27 cellular contexts compared by ENCODE assay signal in the genomic region with DNA sequence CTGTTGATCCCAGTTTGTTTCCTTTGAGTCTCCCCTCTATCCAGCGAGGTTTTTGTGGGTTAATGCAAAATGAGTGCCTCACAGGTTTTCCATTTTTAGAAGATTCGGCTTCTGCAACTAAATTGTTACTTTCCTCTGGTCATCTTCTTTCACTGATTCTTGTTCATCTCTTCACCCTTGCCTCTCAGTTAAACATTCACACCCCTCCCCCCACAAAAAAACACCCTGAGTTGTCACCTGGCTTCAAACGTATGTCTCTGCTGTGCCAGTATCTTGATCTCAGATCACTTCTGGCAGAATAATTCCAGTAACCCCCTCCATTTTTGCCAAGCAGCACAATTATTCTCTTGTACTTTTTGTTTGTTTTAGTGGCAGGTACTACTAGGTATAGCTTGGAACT. TPM values are rescaled to one million over a fixed set of nuclear protein-coding genes. Genes with fewer than 3 reads are reported as not detected.
"Had no signal": no experiment of that assay in that cellular context is flagged by ENCODE, and none has a peak within 500 bp of the region (broad histone marks: within the 10 kb centered on the region; RNA-seq: fewer than 3 reads in every experiment).

No MANE protein-coding gene starts in this region.

- H3K9me3 ChIP-seq: ascending aorta, body of pancreas, Peyer's patch, SJCRH30, SK-N-SH had no signal

- H3K27ac ChIP-seq: ascending aorta, body of pancreas, Peyer's patch, RWPE1, SJCRH30, VCaP had no signal

- H3K4me1 ChIP-seq: ascending aorta, body of pancreas, Peyer's patch had no signal

- H3K4me2 ChIP-seq: SK-N-SH had no signal

- H3K4me3 ChIP-seq: ascending aorta, body of pancreas, Peyer's patch, SJCRH30 had no signal

- H3K27me3 ChIP-seq: ascending aorta, body of pancreas, Peyer's patch, SJCRH30 had no signal

- H3K9ac ChIP-seq: SK-N-SH had no signal

- ATAC-seq: activated naive CD4-positive, alpha-beta T cell treated with anti-CD3 and anti-CD28 coated beads, Interleukin-2, amount 50 U/mL, for 72 hours; activated naive CD8-positive, alpha-beta T cell treated with anti-CD3 and anti-CD28 coated beads, Interleukin-2, amount 50 U/mL, for 24 hours; activated T-cell treated with anti-CD3 and anti-CD28 coated beads, Interleukin-2, amount 50 U/mL, for 4 hours; body of pancreas had no signal

- H3K36me3 ChIP-seq: ascending aorta, Peyer's patch, SJCRH30 had no signal

- DNase-seq: activated CD4-positive, alpha-beta memory T cell treated with anti-CD3 and anti-CD28 coated beads for 36 hours; activated CD4-positive, alpha-beta T cell treated with anti-CD3 and anti-CD28 coated beads, Interleukin-2, amount 10 ng/mL, durations not matched to agents 7 days and 5 days; activated CD4-positive, CD25-positive, alpha-beta regulatory T cell; activated CD8-positive, alpha-beta memory T cell treated with anti-CD3 and anti-CD28 coated beads for 24 hours; activated effector memory CD4-positive, alpha-beta T cell treated with anti-CD3 and anti-CD28 coated beads, Interleukin-2, amount 50 U/mL, for 16 hours; activated naive CD4-positive, alpha-beta T cell treated with Interleukin-2 at 50 U/mL for 16 hours; activated naive CD8-positive, alpha-beta T cell treated with anti-CD3 and anti-CD28 coated beads, Interleukin-2, amount 50 U/mL, for 24 hours; activated T-cell treated with anti-CD3 and anti-CD28 coated beads, Interleukin-2, amount 50 U/mL, for 4 hours; amniotic stem cell; body of pancreas; Karpas-422; MM.1S; NCI-H1105 treated with DMSO at 0.1 percent for 48 hours; NCI-H1436 treated with DMSO at 0.1 percent for 48 hours; NCI-H1930; NCI-H2107; NCI-H524; Peyer's patch; Right ventricle myocardium superior; SJCRH30; SK-N-SH; T-helper 1 cell had no signal

RNA-seq across cellular contexts. Expression of a gene that starts 12.3 kb away (rescaled TPM):
- total RNA-seq: activated CD4-positive, alpha-beta memory T cell treated with anti-CD3 and anti-CD28 coated beads for 36 hours; activated CD4-positive, alpha-beta T cell treated with anti-CD3 and anti-CD28 coated beads, Interleukin-2, amount 10 ng/mL, durations not matched to agents 7 days and 5 days; activated naive CD4-positive, alpha-beta T cell treated with anti-CD3 and anti-CD28 coated beads, Interleukin-2, amount 50 U/mL, for 72 hours; activated T-cell treated with anti-CD3 and anti-CD28 coated beads, Interleukin-2, amount 50 U/mL, for 4 hours; ascending aorta; Peyer's patch; Right ventricle myocardium superior; SJCRH30; T-helper 2 cell treated with Interferon-gamma antibody and Interleukin-4, amounts not matched to agents 100 ng/mL and 5 ng/mL, for 36 hours had no signal

RNA-seq across cellular contexts. Expression of a gene that starts 53.4 kb away (rescaled TPM):
- total RNA-seq: activated CD4-positive, alpha-beta T cell treated with anti-CD3 and anti-CD28 coated beads, Interleukin-2, amount 10 ng/mL, durations not matched to agents 7 days and 5 days; Right ventricle myocardium superior had no signal
